In the genomic region with DNA sequence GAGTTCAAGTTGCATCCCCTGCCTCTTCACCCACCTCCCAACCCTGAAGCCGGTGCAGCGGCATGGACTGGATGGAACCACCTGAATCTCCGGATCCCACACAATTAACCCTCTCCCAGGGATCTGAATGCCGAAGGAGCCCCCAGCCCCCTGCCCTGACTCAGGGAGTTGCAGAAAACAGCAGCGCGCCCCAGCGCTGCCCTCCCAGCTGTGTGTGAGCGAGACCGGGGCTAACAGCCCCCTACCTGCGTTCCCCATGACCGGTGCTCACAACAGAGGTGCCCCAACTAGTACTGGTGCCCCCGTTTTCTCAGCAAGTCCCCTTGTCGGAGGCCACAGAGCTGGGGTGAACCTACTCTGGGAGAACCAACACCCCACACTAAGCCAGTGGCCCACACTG, we compare ENCODE assay signal across 18 cellular contexts.
DNase-seq lines count a peak whose midpoint lies in the region; ATAC-seq, FAIRE-seq and TF ChIP-seq lines count a peak whose summit lies in the region.
"Had no signal": no experiment of that assay in that cellular context is flagged by ENCODE, and none has a peak within 500 bp of the region (broad histone marks: within the 10 kb centered on the region; RNA-seq: fewer than 3 reads in every experiment).

No MANE protein-coding gene starts in this region.

- POLR2A ChIA-PET in H1 (lab: Charles Lee; ENCODE audit: partially characterized antibody), result no interaction called here

- TF ChIP-seq RAD21 in H1 (IDR thresholded peaks at IDR 0.05 in 1 of 2, conservative IDR thresholded peaks at IDR 0.05 in 1 of 2; ENCODE audit: low read depth in 2 of 2, low read length in 2 of 2), result no peak

- H3K14ac ChIP-seq in H1 (ENCODE audit: insufficient read length), result no peak overlapping the region

- no peaks in the 10 kb centered on the region for H3K9me3 Mint-ChIP-seq in GM23338
- H3K9me3 Mint-ChIP-seq in neural progenitor cell, result no peaks in the 10 kb centered on the region
- H3K9me3 Mint-ChIP-seq: CD14-positive monocyte; CD8-positive, alpha-beta T cell had no signal

- no peaks in the 10 kb centered on the region for H3F3A ChIP-seq in GM23338 (replicated peaks; ENCODE audit: low read depth)
- peaks cover 25% of the 10 kb centered on the region for H3F3A ChIP-seq in neural progenitor cell (ENCODE audit: low read depth)

- no peak for DNase-seq in GM23338 (ENCODE audit: low spot score)
- no peak for DNase-seq in H1 (ENCODE audit: low read depth in 1 of 2, low spot score in 2 of 2)
- no peak for DNase-seq in neural progenitor cell (ENCODE audit: low spot score)
- no peak for DNase-seq in tibial artery
- no peak for DNase-seq in mesenteric fat pad (ENCODE audit: low spot score)
- DNase-seq in NK-92 treated with Interleukin-12 subunit alpha and Interleukin-12 subunit beta, amount 100 ng/mL, for 24 hours (lab: John Stamatoyannopoulos, UW), result no peak
- no peak for DNase-seq in NCI-H1930 (lab: John Stamatoyannopoulos, UW)
- DNase-seq: BE2C; CD8-positive, alpha-beta T cell; DMS 273 treated with DMSO at 0.1 percent for 48 hours; DMS53; DND-41; EL; HCEC 1CT had no signal

- H2BK5ac ChIP-seq in H1 (ENCODE audit: low read depth, low read length), result no peak overlapping the region

- H3K79me2 ChIP-seq in GM23338 (replicated peaks; ENCODE audit: insufficient read depth), result no peaks in the 10 kb centered on the region
- no peaks in the 10 kb centered on the region for H3K79me2 ChIP-seq in H1 (ENCODE audit: control insufficient read depth in 1 of 2, insufficient read depth in 2 of 2, low read length in 2 of 2)
- H3K79me2 ChIP-seq in neural progenitor cell (ENCODE audit: low read depth), result no peaks in the 10 kb centered on the region

- peak overlapping the region; percentile 56 for H4K91ac ChIP-seq in H1 (replicated peaks; ENCODE audit: insufficient read length, low read length)

- no peak overlapping the region for H2BK15ac ChIP-seq in H1 (ENCODE audit: low read length)

- FAIRE-seq in H1 (lab: Jason Lieb, UNC), result no peak
- FAIRE-seq: GM12878, H54 had no signal

- H3K4me3 ChIP-seq in GM23338, result no peak overlapping the region
- no peak overlapping the region for H3K4me3 ChIP-seq in H1 (ENCODE audit: extremely low read depth in 1 of 4, insufficient read depth in 2 of 4, low read depth in 3 of 4, low read length in 4 of 4)
- H3K4me3 ChIP-seq in neural progenitor cell, result no peak overlapping the region
- H3K4me3 ChIP-seq in tibial artery, result no peak overlapping the region
- H3K4me3 ChIP-seq: GM12878 had no signal

- H4K20me1 ChIP-seq in GM23338 (replicated peaks; ENCODE audit: insufficient read depth) (no peaks in the 10 kb centered on the region), H1 (replicated peaks in 1 of 2; ENCODE audit: control insufficient read depth in 1 of 2, insufficient read depth in 2 of 2, low read length in 2 of 2) (no peaks in the 10 kb centered on the region), neural progenitor cell (ENCODE audit: low read depth) (no peaks in the 10 kb centered on the region)

- ATAC-seq in GM23338, result no peak; the same call in 2 of the 3 replicates
- ATAC-seq in GM21390 (IDR thresholded peaks at IDR 0.05; ENCODE audit: unreplicated experiment), result no peak
- ATAC-seq: CD8-positive, alpha-beta T cell; GM12878 had no signal

- H3K27me3 ChIP-seq in GM23338 (ENCODE audit: insufficient read depth) (no peaks in the 10 kb centered on the region), H1 (replicated peaks in 1 of 4; ENCODE audit: control insufficient read depth in 3 of 4, extremely low read depth in 1 of 4, insufficient read depth in 3 of 4, low read length in 3 of 4) (no peaks in the 10 kb centered on the region; a peak in 1 of 7 replicates), neural progenitor cell (no peaks in the 10 kb centered on the region), tibial artery (no peaks in the 10 kb centered on the region)
- H3K27me3 ChIP-seq: BE2C had no signal

- H3K9me3 ChIP-seq in H1 (ENCODE audit: insufficient read depth in 2 of 2, low read depth in 1 of 2, low read length in 1 of 2), result no peaks in the 10 kb centered on the region
- no peaks in the 10 kb centered on the region for H3K9me3 ChIP-seq in neural progenitor cell (ENCODE audit: low read depth)
- H3K9me3 ChIP-seq in tibial artery, result no peaks in the 10 kb centered on the region
- H3K9me3 ChIP-seq: BE2C had no signal

- intact Hi-C loops in tibial artery (cut with DNase I; ENCODE audit: low total_unique reads), result loop anchor here (5.0 kb wide), 1 partner anchor 106 kb away; no protein-coding TSS in a partner anchor

- no peak overlapping the region for H2BK120ac ChIP-seq in H1 (replicated peaks; ENCODE audit: low read depth, low read length)

- no peak overlapping the region for H3K9ac ChIP-seq in H1 (replicated peaks in 1 of 4; ENCODE audit: extremely low read depth in 1 of 4, low read depth in 3 of 4, low read length in 3 of 4)
- no peak overlapping the region for H3K9ac ChIP-seq in neural progenitor cell

- H3K4me1 Mint-ChIP-seq in GM23338, result peaks cover 17% of the 10 kb centered on the region
- H3K4me1 Mint-ChIP-seq in neural progenitor cell, result peaks cover 45% of the 10 kb centered on the region

- H3K4me3 Mint-ChIP-seq in GM23338 (no peak overlapping the region), neural progenitor cell (no peak overlapping the region)
- H3K4me3 Mint-ChIP-seq: CD14-positive monocyte; CD8-positive, alpha-beta T cell had no signal

- H2BK12ac ChIP-seq in H1 (ENCODE audit: low read depth, low read length), result no peak overlapping the region

- no peak overlapping the region for H3K23ac ChIP-seq in H1 (ENCODE audit: insufficient read length)

- H3K4ac ChIP-seq in H1 (replicated peaks; ENCODE audit: insufficient read length, low read depth, low read length), result no peak overlapping the region

- H4K5ac ChIP-seq in H1 (ENCODE audit: insufficient read length, low read depth, low read length), result no peak overlapping the region

- no peaks in the 10 kb centered on the region for H3K36me3 ChIP-seq in GM23338 (ENCODE audit: insufficient read depth)
- H3K36me3 ChIP-seq in H1 (ENCODE audit: control insufficient read depth in 2 of 4, insufficient read depth in 4 of 4, low read length in 3 of 4), result no peaks in the 10 kb centered on the region
- H3K36me3 ChIP-seq in neural progenitor cell, result no peaks in the 10 kb centered on the region
- no peaks in the 10 kb centered on the region for H3K36me3 ChIP-seq in tibial artery
- H3K36me3 ChIP-seq: BE2C had no signal

- H4K8ac ChIP-seq in H1 (ENCODE audit: extremely low read depth, insufficient read depth, low read length), result peak overlapping the region; percentile 35; the same call in 1 of the 2 replicates

- CTCF ChIA-PET in H1 (lab: Charles Lee; ENCODE audit: partially characterized antibody), result interaction anchor here (0.6 kb wide), 1 partner anchor 30 kb away, joined by 3 read pairs; no protein-coding TSS in a partner anchor

- H3K36me3 Mint-ChIP-seq in GM23338 (ENCODE audit: low read depth) (no peaks in the 10 kb centered on the region), neural progenitor cell (peaks cover 2% of the 10 kb centered on the region)
- H3K36me3 Mint-ChIP-seq: CD14-positive monocyte; CD8-positive, alpha-beta T cell had no signal

- TF ChIP-seq CTCF in GM23338 (conservative IDR thresholded peaks at IDR 0.05; ENCODE audit: low read depth in 2 of 2) (no peak), H1 (IDR thresholded peaks at IDR 0.05; ENCODE audit: control extremely low read depth in 1 of 3, insufficient read depth in 1 of 3, low read depth in 1 of 3, low read length in 3 of 3) (no peak), neural progenitor cell (IDR thresholded peaks at IDR 0.05) (no peak), tibial artery (IDR thresholded peaks at IDR 0.05) (no peak)

- H3K4me1 ChIP-seq in GM23338 (ENCODE audit: insufficient read depth), result no peaks in the 10 kb centered on the region
- peaks cover 0 to 10% (median 4%) of the 10 kb centered on the region in 4 experiments; a peak in 2 of 7 replicates for H3K4me1 ChIP-seq in H1 (replicated peaks in 1 of 4; ENCODE audit: control insufficient read depth in 3 of 4, insufficient read depth in 4 of 4, low read length in 3 of 4)
- H3K4me1 ChIP-seq in neural progenitor cell, result peaks cover 26% of the 10 kb centered on the region
- H3K4me1 ChIP-seq in tibial artery, result peaks cover 6 to 85% (median 48%) of the 10 kb centered on the region in 4 donors
- H3K4me1 ChIP-seq: BE2C had no signal

- H3K56ac ChIP-seq in H1 (replicated peaks; ENCODE audit: insufficient read length, low read depth, low read length), result no peak overlapping the region

- no peaks in the 10 kb centered on the region for H3K23me2 ChIP-seq in H1 (ENCODE audit: low read depth, low read length)

- H3K18ac ChIP-seq in H1 (ENCODE audit: extremely low read depth, low read length), result no peak overlapping the region

- H2BK20ac ChIP-seq in H1 (ENCODE audit: low read length), result no peak overlapping the region

- H3K27ac Mint-ChIP-seq in GM23338 (0 out of 2 replicates have a peak overlapping the region, but pooled peaks have one; percentile 65), neural progenitor cell (no peak overlapping the region)
- H3K27ac Mint-ChIP-seq: CD14-positive monocyte; CD8-positive, alpha-beta T cell had no signal

- no peak overlapping the region for H2AK5ac ChIP-seq in H1 (ENCODE audit: low read depth, low read length)

- peaks cover 12% of the 10 kb centered on the region for H3K27me3 Mint-ChIP-seq in GM23338 (ENCODE audit: insufficient read depth, low read depth, poor library complexity)
- H3K27me3 Mint-ChIP-seq in neural progenitor cell (ENCODE audit: insufficient read depth, low read depth), result peaks cover 8% of the 10 kb centered on the region

- no peak for TF ChIP-seq EP300 in H1 (IDR thresholded peaks at IDR 0.05; ENCODE audit: borderline replicate concordance in 1 of 2, low read depth in 2 of 2, low read length in 2 of 2)

- H3K9me2 ChIP-seq in GM23338 (ENCODE audit: insufficient read depth), result no peaks in the 10 kb centered on the region

- no peaks in the 10 kb centered on the region for H3K79me1 ChIP-seq in H1 (ENCODE audit: low read depth, low read length)

- no peak overlapping the region for H3K4me2 ChIP-seq in GM23338
- no peak overlapping the region for H3K4me2 ChIP-seq in H1 (ENCODE audit: insufficient read depth in 1 of 2, low read depth in 2 of 2, low read length in 2 of 2)
- H3K4me2 ChIP-seq in neural progenitor cell, result peak overlapping the region; percentile 61

- WGBS in H1 (ENCODE audit: extremely low coverage in 1 of 2, insufficient coverage in 1 of 2, insufficient read length in 1 of 2, insufficient replicate concordance in 2 of 2, low coverage in 1 of 2, low lambda C conversion rate in 2 of 2, missing lambda C conversion rate in 1 of 2), 2 experiments, result 88% methylated on average over 13 of the region's 13 CpGs; no CpG with 5 or more reads in 1 of the 2 experiments

- no peak overlapping the region for H3K27ac ChIP-seq in GM23338 (ENCODE audit: low read depth)
- H3K27ac ChIP-seq in H1 (ENCODE audit: low read depth, low read length), result no peak overlapping the region
- H3K27ac ChIP-seq in neural progenitor cell, result no peak overlapping the region
- H3K27ac ChIP-seq in tibial artery, result peak overlapping the region; percentile 91 to 98

- no peak overlapping the region for H2AFZ ChIP-seq in GM23338
- no peak overlapping the region for H2AFZ ChIP-seq in H1 (ENCODE audit: low read length)
- H2AFZ ChIP-seq in neural progenitor cell (replicated peaks), result no peak overlapping the region

- no peak for TF ChIP-seq POLR2A in H1 (IDR thresholded peaks at IDR 0.05; ENCODE audit: control extremely low read depth in 1 of 2, low read depth in 2 of 2, low read length in 2 of 2)

TF ChIP-seq in H1, 55 proteins besides CTCF, POLR2A, EP300 and RAD21 (continues in another document):
- no peak for TF ChIP-seq GABPA (IDR thresholded peaks at IDR 0.05; ENCODE audit: borderline replicate concordance, insufficient read depth, low read length)

Comparison
In these comparisons a context has a peak if more than half of its experiments do, and no peak if none do; other contexts are left out.
1. H3K27ac ChIP-seq: peak in tibial artery (2 of 2); none in GM23338 (single experiment), H1 (single experiment) and neural progenitor cell (single experiment).